In the genomic region with DNA sequence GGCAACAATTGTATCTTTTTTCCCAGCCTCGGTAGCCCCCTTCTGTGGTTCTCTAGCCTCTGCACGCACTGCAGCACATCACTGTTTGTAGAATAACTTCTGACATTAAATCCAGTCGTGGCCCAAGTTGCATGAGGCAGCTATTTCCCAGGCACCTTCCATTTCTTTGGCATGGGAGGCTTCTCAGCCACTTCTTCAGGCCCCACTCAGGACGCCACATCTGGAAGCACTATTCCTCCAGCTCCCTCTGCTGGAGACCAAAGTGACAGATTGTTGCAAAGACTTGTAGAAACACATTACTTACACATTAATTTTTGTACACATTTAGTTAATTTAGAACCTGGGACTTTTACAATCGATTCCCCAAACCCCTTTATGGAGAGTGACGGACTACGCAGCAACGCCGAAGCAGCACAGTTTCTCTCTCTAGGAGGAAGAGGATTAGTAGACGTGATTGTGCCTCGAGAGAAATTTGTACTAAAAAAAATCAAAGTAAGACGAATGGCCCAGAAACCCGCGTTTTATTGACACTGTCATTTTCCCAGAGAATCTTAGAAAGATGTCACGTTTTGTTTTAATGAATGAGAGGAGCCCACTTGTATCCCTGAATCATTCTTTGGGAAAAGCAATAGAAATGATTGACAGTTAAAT, we compare ENCODE assay signal across 8 cellular contexts. TPM values are rescaled to one million over a fixed set of nuclear protein-coding genes. Genes with fewer than 3 reads are reported as not detected.
DNase-seq lines count a peak whose midpoint lies in the region; ATAC-seq, FAIRE-seq and TF ChIP-seq lines count a peak whose summit lies in the region.

No MANE protein-coding gene starts in this region.

- H4K91ac ChIP-seq in H1 (replicated peaks; ENCODE audit: insufficient read length, low read length): no peak overlapping the region

- H3K56ac ChIP-seq in H1 (replicated peaks; ENCODE audit: insufficient read length, low read depth, low read length): no peak overlapping the region

- no peak overlapping the region for H3K4ac ChIP-seq in H1 (replicated peaks; ENCODE audit: insufficient read length, low read depth, low read length)

- H3K9ac ChIP-seq in H1 (replicated peaks in 1 of 4; ENCODE audit: extremely low read depth in 1 of 4, low read depth in 3 of 4, low read length in 3 of 4): no peak overlapping the region

- TF ChIP-seq CTCF in HL-60 (IDR thresholded peaks at IDR 0.05; ENCODE audit: insufficient read depth, low read length) (peak; percentile 13), H1 (IDR thresholded peaks at IDR 0.05; ENCODE audit: control extremely low read depth in 1 of 3, insufficient read depth in 1 of 3, low read depth in 1 of 3, low read length in 3 of 3) (peak; percentile 25 to 57 (median 52))

- no peak overlapping the region for H3K4me2 ChIP-seq in H1 (ENCODE audit: insufficient read depth in 1 of 2, low read depth in 2 of 2, low read length in 2 of 2)

- TF ChIP-seq RAD21 in H1 (IDR thresholded peaks at IDR 0.05 in 1 of 2, conservative IDR thresholded peaks at IDR 0.05 in 1 of 2; ENCODE audit: low read depth in 2 of 2, low read length in 2 of 2): peak; percentile 67 to 76

- H4K5ac ChIP-seq in H1 (ENCODE audit: insufficient read length, low read depth, low read length): no peak overlapping the region

- no peak for TF ChIP-seq EP300 in H1 (IDR thresholded peaks at IDR 0.05; ENCODE audit: borderline replicate concordance in 1 of 2, low read depth in 2 of 2, low read length in 2 of 2)

- DNase-seq in COLO668 (lab: John Stamatoyannopoulos, UW; ENCODE audit: unreplicated experiment) (peak; percentile 40), HL-60 (ENCODE audit: low read depth in 1 of 2, low spot score in 1 of 2) (peak in 1 of 2 experiments; percentile 34), RCC 7860 (ENCODE audit: low spot score) (peak; percentile 43), H1 (ENCODE audit: low read depth in 1 of 2, low spot score in 2 of 2) (no peak), medulla oblongata (ENCODE audit: extremely low spot score) (peak; percentile 80)

- no peak overlapping the region for H3K14ac ChIP-seq in H1 (ENCODE audit: insufficient read length)

- H2BK20ac ChIP-seq in H1 (ENCODE audit: low read length): no peak overlapping the region

- TF ChIP-seq POLR2A in H1 (IDR thresholded peaks at IDR 0.05; ENCODE audit: control extremely low read depth in 1 of 2, low read depth in 2 of 2, low read length in 2 of 2): no peak

- H3K27me3 ChIP-seq in HL-60 (ENCODE audit: insufficient read depth, poor library complexity, severe bottlenecking): no peaks in the 10 kb centered on the region
- no peaks in the 10 kb centered on the region for H3K27me3 ChIP-seq in H1 (replicated peaks in 1 of 4; ENCODE audit: control insufficient read depth in 3 of 4, extremely low read depth in 1 of 4, insufficient read depth in 3 of 4, low read length in 3 of 4)

- H3K27ac ChIP-seq in HL-60 (replicated peaks) (no peak overlapping the region), H1 (ENCODE audit: low read depth, low read length) (no peak overlapping the region)

- no peak overlapping the region for H2BK5ac ChIP-seq in H1 (ENCODE audit: low read depth, low read length)

- no peak overlapping the region for H4K8ac ChIP-seq in H1 (ENCODE audit: extremely low read depth, insufficient read depth, low read length)

- POLR2A ChIA-PET in H1 (lab: Charles Lee; ENCODE audit: partially characterized antibody): no interaction called here

- no peak overlapping the region for H2AK5ac ChIP-seq in H1 (ENCODE audit: low read depth, low read length)

- H3K79me2 ChIP-seq in H1 (ENCODE audit: control insufficient read depth in 1 of 2, insufficient read depth in 2 of 2, low read length in 2 of 2): no peaks in the 10 kb centered on the region

- no peaks in the 10 kb centered on the region for H3K36me3 ChIP-seq in H1 (ENCODE audit: control insufficient read depth in 2 of 4, insufficient read depth in 4 of 4, low read length in 3 of 4)

- no peak for ATAC-seq in HG02798 (IDR thresholded peaks at IDR 0.05; ENCODE audit: poor library complexity, unreplicated experiment)
- no peak for ATAC-seq in HG03280 (IDR thresholded peaks at IDR 0.05; ENCODE audit: unreplicated experiment)
- no peak for ATAC-seq in GM19328 (IDR thresholded peaks at IDR 0.05; ENCODE audit: unreplicated experiment)

- H2BK120ac ChIP-seq in H1 (replicated peaks; ENCODE audit: low read depth, low read length): no peak overlapping the region

- H3K4me1 ChIP-seq in H1 (replicated peaks in 1 of 4; ENCODE audit: control insufficient read depth in 3 of 4, insufficient read depth in 4 of 4, low read length in 3 of 4): no peaks in the 10 kb centered on the region

- no peaks in the 10 kb centered on the region for H3K79me1 ChIP-seq in H1 (ENCODE audit: low read depth, low read length)

- CTCF ChIA-PET in H1 (lab: Charles Lee; ENCODE audit: partially characterized antibody): interaction anchor here (0.8 to 3.0 kb wide), 17 partner anchors 25 to 226 kb away, joined by 3 to 38 read pairs (median 4); no protein-coding TSS in a partner anchor

- H3K23me2 ChIP-seq in H1 (ENCODE audit: low read depth, low read length): no peaks in the 10 kb centered on the region

- 69% methylated on average over 15 of the region's 15 CpGs; no CpG with 5 or more reads in 1 of the 2 experiments for WGBS in H1 (ENCODE audit: extremely low coverage in 1 of 2, insufficient coverage in 1 of 2, insufficient read length in 1 of 2, insufficient replicate concordance in 2 of 2, low coverage in 1 of 2, low lambda C conversion rate in 2 of 2, missing lambda C conversion rate in 1 of 2), 2 experiments

- no peak overlapping the region for H2BK12ac ChIP-seq in H1 (ENCODE audit: low read depth, low read length)

- H3K23ac ChIP-seq in H1 (ENCODE audit: insufficient read length): no peak overlapping the region

- no peak for FAIRE-seq in RCC 7860 (lab: Jason Lieb, UNC)
- no peak for FAIRE-seq in H1 (lab: Jason Lieb, UNC)

- no peaks in the 10 kb centered on the region for H4K20me1 ChIP-seq in H1 (replicated peaks in 1 of 2; ENCODE audit: control insufficient read depth in 1 of 2, insufficient read depth in 2 of 2, low read length in 2 of 2)

- no peak overlapping the region for H2BK15ac ChIP-seq in H1 (ENCODE audit: low read length)

- H2AFZ ChIP-seq in H1 (ENCODE audit: low read length): no peak overlapping the region

- H3K4me3 ChIP-seq in HL-60 (replicated peaks; ENCODE audit: insufficient read depth, low read length) (no peak overlapping the region), H1 (ENCODE audit: extremely low read depth in 1 of 4, insufficient read depth in 2 of 4, low read depth in 3 of 4, low read length in 4 of 4) (no peak overlapping the region)

- no peak overlapping the region for H3K18ac ChIP-seq in H1 (ENCODE audit: extremely low read depth, low read length)

- H3K9me3 ChIP-seq in H1 (ENCODE audit: insufficient read depth in 2 of 2, low read depth in 1 of 2, low read length in 1 of 2): no peaks in the 10 kb centered on the region

TF ChIP-seq in H1, 55 proteins besides CTCF, POLR2A, EP300 and RAD21:
- TF ChIP-seq JUN (IDR thresholded peaks at IDR 0.05; ENCODE audit: low read depth, low read length) (no peak), BCL11A (IDR thresholded peaks at IDR 0.05; ENCODE audit: low read depth in 2 of 2, low read length in 2 of 2) (no peak), SRF (IDR thresholded peaks at IDR 0.05; ENCODE audit: low read depth, low read length) (no peak)
- TF ChIP-seq, protein P1, sequence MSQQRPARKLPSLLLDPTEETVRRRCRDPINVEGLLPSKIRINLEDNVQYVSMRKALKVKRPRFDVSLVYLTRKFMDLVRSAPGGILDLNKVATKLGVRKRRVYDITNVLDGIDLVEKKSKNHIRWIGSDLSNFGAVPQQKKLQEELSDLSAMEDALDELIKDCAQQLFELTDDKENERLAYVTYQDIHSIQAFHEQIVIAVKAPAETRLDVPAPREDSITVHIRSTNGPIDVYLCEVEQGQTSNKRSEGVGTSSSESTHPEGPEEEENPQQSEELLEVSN (IDR thresholded peaks at IDR 0.05): no peak
- TF ChIP-seq, protein P2, sequence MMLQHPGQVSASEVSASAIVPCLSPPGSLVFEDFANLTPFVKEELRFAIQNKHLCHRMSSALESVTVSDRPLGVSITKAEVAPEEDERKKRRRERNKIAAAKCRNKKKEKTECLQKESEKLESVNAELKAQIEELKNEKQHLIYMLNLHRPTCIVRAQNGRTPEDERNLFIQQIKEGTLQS (IDR thresholded peaks at IDR 0.05; ENCODE audit: insufficient read depth, low read depth, low read length): no peak

RNA-seq across cellular contexts. Expression of a gene that starts 57.8 kb away (rescaled TPM):
- total RNA-seq in H1 (2021; fragmentation: NEBNext Ultra II Directional; extraction: Animal tissue kit (Norgen Biotek cat#: 25700)): 22.6 and 26.1 TPM in 2 replicates
- polyA plus RNA-seq in H1 (2011; rRNA removed): 2.7 and 2.9 TPM in 2 replicates
- 5.1 TPM for polyA plus RNA-seq in H1 (2011; cell fraction: cytosol; rRNA removed)
- polyA plus RNA-seq in H1 (2011; cell fraction: nucleus; rRNA removed): 8.1 TPM
- polyA plus RNA-seq in H1 (2012, experiment 1 of 2): 2.7 to 8.4 TPM (median 5.9 TPM) in 4 replicates
- polyA plus RNA-seq in H1 (2012, experiment 2 of 2): 0.09 TPM
- 7.0 TPM for polyA plus RNA-seq in H1 (2013, experiment 1 of 2)
- 9.7 TPM for polyA plus RNA-seq in H1 (2013, experiment 2 of 2)
- 10.2 and 22.4 TPM in 2 replicates for polyA minus RNA-seq in H1 (2011; rRNA and poly(A)+ RNA removed)
- polyA minus RNA-seq in H1 (2011; cell fraction: cytosol; rRNA and poly(A)+ RNA removed): 17.0 TPM
- polyA minus RNA-seq in H1 (2011; cell fraction: nucleus; rRNA and poly(A)+ RNA removed): 32.8 TPM

Comparison
In these comparisons a context has a peak if more than half of its experiments do, and no peak if none do; other contexts are left out.
1. DNase-seq: peak in COLO668 (single experiment), RCC 7860 (single experiment) and medulla oblongata (single experiment); none in H1 (0 of 2).